In genomic region chr21:25735221-25735894, GRCh38 we compare ENCODE assay signal across 8 cellular contexts. TPM values are rescaled to one million over a fixed set of nuclear protein-coding genes. Genes with fewer than 3 reads are reported as not detected.
DNase-seq lines count a peak whose midpoint lies in the region; TF ChIP-seq lines count a peak whose summit lies in the region.

No MANE protein-coding gene starts in this region.

- H3K56ac ChIP-seq in H9 (ENCODE audit: insufficient read length, low read depth, low read length): peak overlapping the region; percentile 46

- peaks cover 11% of the 10 kb centered on the region for H3K23me2 ChIP-seq in H9 (ENCODE audit: insufficient read length, low read depth, low read length, poor library complexity, severe bottlenecking)

- H2BK120ac ChIP-seq in H9 (ENCODE audit: low read depth, low read length, poor library complexity, severe bottlenecking): peak overlapping the region; percentile 39

- peak overlapping the region; percentile 96 for H3K9ac ChIP-seq in ES-I3 (ENCODE audit: low read depth, low read length)
- H3K9ac ChIP-seq in H9 (ENCODE audit: extremely low read depth, insufficient read length, low read length): peak overlapping the region; percentile 97

- peak; percentile 91 for DNase-seq in H9
- peak; percentile 92 for DNase-seq in MG63
- DNase-seq in SK-N-DZ (ENCODE audit: low spot score): peak; percentile 86
- peak; percentile 90 for DNase-seq in activated naive CD4-positive, alpha-beta T cell treated with anti-CD3 and anti-CD28 coated beads, Interleukin-2, amount 50 U/mL, for 16 hours
- DNase-seq in globus pallidus (ENCODE audit: low spot score): peak; percentile 94
- DNase-seq in occipital lobe (lab: John Stamatoyannopoulos, UW): peak; percentile 91
- peak; percentile 96 for DNase-seq in suprapubic skin (ENCODE audit: low spot score in 2 of 2)

- peak overlapping the region; percentile 63 for H2AFZ ChIP-seq in H9 (ENCODE audit: low read length)

- no peak for TF ChIP-seq CTCF in H9 (conservative IDR thresholded peaks at IDR 0.05)
- TF ChIP-seq CTCF in suprapubic skin (IDR thresholded peaks at IDR 0.05): no peak

- no peak overlapping the region; the same call in 1 of the 2 replicates for H3K4ac ChIP-seq in H9 (ENCODE audit: low read depth, low read length)

- no peaks in the 10 kb centered on the region for H3K36me3 ChIP-seq in ES-I3 (ENCODE audit: insufficient read depth, low read length)
- peaks cover 14% of the 10 kb centered on the region for H3K36me3 ChIP-seq in MG63
- peaks cover 5% of the 10 kb centered on the region for H3K36me3 ChIP-seq in suprapubic skin

- H3K27ac Mint-ChIP-seq in H9: peak overlapping the region; percentile 100

- H3K4me3 Mint-ChIP-seq in H9: peak overlapping the region; percentile 100

- H3K9me3 ChIP-seq in ES-I3 (ENCODE audit: control insufficient read depth, insufficient read depth, low read length) (no peaks in the 10 kb centered on the region), H9 (ENCODE audit: control insufficient read depth, low read depth, low read length) (no peaks in the 10 kb centered on the region), MG63 (no peaks in the 10 kb centered on the region), suprapubic skin (no peaks in the 10 kb centered on the region)

- no peak overlapping the region for H2BK20ac ChIP-seq in H9 (ENCODE audit: low read depth, low read length, poor library complexity, severe bottlenecking)

- peak overlapping the region; percentile 97 for H4K5ac ChIP-seq in H9 (ENCODE audit: insufficient read length, low read depth, low read length)

- no peak overlapping the region for H2AK5ac ChIP-seq in H9 (ENCODE audit: insufficient read length, low read length)

- peak overlapping the region; percentile 4 for H4K91ac ChIP-seq in H9 (ENCODE audit: insufficient read length, low read depth, low read length)

- H3K9me3 Mint-ChIP-seq in H9: peaks cover 2 to 5% of the 10 kb centered on the region in 2 experiments; a peak in 3 of 5 replicates

- peaks cover 0 to 3% (median 2%) of the 10 kb centered on the region in 3 experiments; a peak in 3 of 7 replicates for H3K36me3 Mint-ChIP-seq in H9 (ENCODE audit: insufficient read depth in 1 of 3, low read depth in 3 of 3)

- H3K23ac ChIP-seq in H9 (ENCODE audit: insufficient read length, low read depth, low read length): no peak overlapping the region

- H2BK5ac ChIP-seq in H9 (ENCODE audit: insufficient read length, low read length): peak overlapping the region; percentile 86

- H3K4me2 ChIP-seq in H9 (ENCODE audit: insufficient read depth, insufficient read length, low read length): peak overlapping the region; percentile 88

- peak overlapping the region; percentile 98 for H3K18ac ChIP-seq in H9 (ENCODE audit: insufficient read length, low read depth, low read length)

- H4K20me1 ChIP-seq in H9 (ENCODE audit: control insufficient read depth, insufficient read depth, insufficient read length): no peaks in the 10 kb centered on the region

- H3K4me1 ChIP-seq in ES-I3 (ENCODE audit: insufficient read depth, low read length) (0 out of 2 replicates have a peak, but pooled peaks cover 3% of the 10 kb centered on the region), H9 (ENCODE audit: insufficient read depth, low read length) (no peaks in the 10 kb centered on the region), suprapubic skin (peaks cover 40% of the 10 kb centered on the region)

- no peaks in the 10 kb centered on the region for H3K27me3 Mint-ChIP-seq in H9 (ENCODE audit: low read depth)

- H3K79me1 ChIP-seq in H9 (ENCODE audit: insufficient read depth, low read depth, low read length, poor library complexity, severe bottlenecking): peaks cover 7% of the 10 kb centered on the region

- H3K27me3 ChIP-seq in H9 (ENCODE audit: insufficient read depth, low read length) (no peaks in the 10 kb centered on the region), MG63 (no peaks in the 10 kb centered on the region), suprapubic skin (no peaks in the 10 kb centered on the region)

- H3K4me1 Mint-ChIP-seq in H9: peaks cover 23 to 27% of the 10 kb centered on the region in 2 experiments

- H3K27ac ChIP-seq in H9 (ENCODE audit: insufficient read length, low read depth, low read length) (peak overlapping the region; percentile 97), suprapubic skin (peak overlapping the region; percentile 99)

- H3T11ph ChIP-seq in H9 (ENCODE audit: low read length): peak overlapping the region; percentile 96

- peak in 1 of 2 donors; percentile 43 for TF ChIP-seq POLR2A in suprapubic skin (IDR thresholded peaks at IDR 0.05)

- H3K4me3 ChIP-seq in MG63: peak overlapping the region; percentile 84
- peak overlapping the region; percentile 97 for H3K4me3 ChIP-seq in suprapubic skin

- H2BK12ac ChIP-seq in H9 (ENCODE audit: insufficient read length, low read depth, low read length): no peak overlapping the region

- WGBS in H9 (ENCODE audit: extremely low coverage, insufficient read length, low lambda C conversion rate): no CpG with 5 or more reads among the region's 68 CpGs
- 0% methylated on average over 37 of the region's 68 CpGs for WGBS in suprapubic skin

- peaks cover 27% of the 10 kb centered on the region; the same call in 1 of the 2 replicates for H3K79me2 ChIP-seq in H9 (ENCODE audit: insufficient read depth, low read length)

- peak overlapping the region; percentile 59 for H4K8ac ChIP-seq in H9 (replicated peaks; ENCODE audit: insufficient read length, low read depth, low read length)

- peak overlapping the region; percentile 97 for H3K14ac ChIP-seq in H9 (ENCODE audit: insufficient read depth, low read length)

- no peak for TF ChIP-seq EP300 in suprapubic skin (IDR thresholded peaks at IDR 0.05)

- H2BK15ac ChIP-seq in H9 (ENCODE audit: low read depth, low read length): no peak overlapping the region

RNA-seq across cellular contexts. Expression of gene GABPA, which starts 0.6 kb away (rescaled TPM):
- total RNA-seq in H9 (2021) (20.4 and 22.5 TPM in 2 replicates), occipital lobe (50.8 TPM), suprapubic skin (10 to 100 TPM; 11.8 to 20.7 (median 17.9) TPM)
- total RNA-seq in MG63 (2014; rRNA removed; shearing (Covaris generic); ENCODE audit: low replicate concordance): 10.2 and 11.6 TPM in 2 replicates
- polyA plus RNA-seq in SK-N-DZ (2014; cell fraction: cytosol; rRNA removed): 20.4 and 24.4 TPM in 2 replicates
- polyA plus RNA-seq in SK-N-DZ (2014; cell fraction: nucleus; rRNA removed): 30.6 and 32.8 TPM in 2 replicates

RNA-seq across cellular contexts. Expression of gene ATP5PF, which starts 0.7 kb away (rescaled TPM):
- total RNA-seq in H9 (2021) (139 and 143 TPM in 2 replicates), occipital lobe (53.3 TPM), suprapubic skin (10 to 100 TPM; 45.5 to 66.5 (median 55.1) TPM)
- 105 and 153 TPM in 2 replicates for total RNA-seq in MG63 (2014; rRNA removed; shearing (Covaris generic); ENCODE audit: low replicate concordance)
- polyA plus RNA-seq in SK-N-DZ (2014; cell fraction: cytosol; rRNA removed): 159 and 171 TPM in 2 replicates
- polyA plus RNA-seq in SK-N-DZ (2014; cell fraction: nucleus; rRNA removed): 124 and 139 TPM in 2 replicates

Comparison
In these comparisons a context has a peak if more than half of its experiments do, and no peak if none do; other contexts are left out.
1. Peak in every context shown above with its lines: DNase-seq, H3K4me3 ChIP-seq and H3K27ac ChIP-seq.